ENCODE assay signal across 8 cellular contexts in the genomic region with DNA sequence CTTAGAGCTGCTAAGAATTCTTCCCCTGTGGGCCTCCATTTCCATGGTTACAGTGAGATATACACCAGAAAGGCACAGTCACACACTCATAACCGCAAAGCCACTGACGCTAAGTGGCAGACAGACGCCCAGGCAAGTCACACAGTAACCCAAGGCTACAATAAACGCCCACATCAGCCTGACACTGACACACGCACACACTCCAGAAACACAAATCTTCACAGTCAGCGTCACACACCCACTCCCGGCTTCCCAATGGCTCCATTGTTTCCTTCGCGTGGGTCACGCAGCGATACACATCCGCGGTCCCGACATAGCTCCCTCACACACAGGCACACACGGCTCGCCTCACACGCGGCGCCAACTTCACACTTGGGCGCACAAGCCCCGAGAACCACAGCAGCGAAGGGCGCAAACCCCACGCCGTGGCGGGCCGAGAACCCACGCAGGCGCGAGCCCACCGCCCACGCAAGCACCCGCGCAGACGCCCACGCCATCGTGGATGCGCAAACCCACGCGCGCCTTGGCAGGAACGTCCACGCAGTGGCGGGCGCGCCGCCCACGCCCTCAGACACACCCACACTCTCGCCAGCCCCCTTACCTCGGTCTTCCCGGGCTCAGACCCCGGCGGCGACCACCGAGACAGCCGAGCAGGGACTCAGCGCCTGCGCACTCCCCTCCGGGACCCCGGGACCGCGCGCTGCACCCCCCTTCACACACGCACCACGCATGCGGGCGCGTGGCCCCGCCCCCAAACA. TPM values are rescaled to one million over a fixed set of nuclear protein-coding genes. Genes with fewer than 3 reads are reported as not detected.
A peak's percentile ranks its signal among the peaks of the same experiment; 100 is the strongest.
DNase-seq lines count a peak whose midpoint lies in the region; ATAC-seq and TF ChIP-seq lines count a peak whose summit lies in the region.

A gene (minus strand): TSS at position 675 of the 758 bp plus-strand sequence. CDS start 14,975 bp downstream, outside the sequence.

- peak within 1 kb of the TSS; percentile 90 for H3K4me3 Mint-ChIP-seq in activated naive CD8-positive, alpha-beta T cell treated with anti-CD3 and anti-CD28 coated beads, Interleukin-2, amount 50 U/mL, for 24 hours

- H3K27ac Mint-ChIP-seq in activated naive CD8-positive, alpha-beta T cell treated with anti-CD3 and anti-CD28 coated beads, Interleukin-2, amount 50 U/mL, for 24 hours: peak within 1 kb of the TSS; percentile 90

- peaks cover 54% of the 10 kb centered on the region for H3K36me3 Mint-ChIP-seq in activated naive CD8-positive, alpha-beta T cell treated with anti-CD3 and anti-CD28 coated beads, Interleukin-2, amount 50 U/mL, for 24 hours (ENCODE audit: low read depth)

- H3K27me3 ChIP-seq in right atrium auricular region (no peaks in the 10 kb centered on the region), sigmoid colon (no peaks in the 10 kb centered on the region)

- peaks cover 18% of the 10 kb centered on the region for H3K27me3 Mint-ChIP-seq in activated naive CD8-positive, alpha-beta T cell treated with anti-CD3 and anti-CD28 coated beads, Interleukin-2, amount 50 U/mL, for 24 hours

- DNase-seq in AG08396 (ENCODE audit: low spot score) (peak; percentile 93), KG1 (lab: John Stamatoyannopoulos, UW) (peak; percentile 61), right atrium auricular region (ENCODE audit: low spot score) (no peak), sigmoid colon (no peak), NAMALWA (ENCODE audit: low spot score) (no peak), NCI-H1436 (lab: John Stamatoyannopoulos, UW) (no peak), NCI-H345 (lab: John Stamatoyannopoulos, UW) (no peak)
- peak; percentile 15 for DNase-seq in activated naive CD8-positive, alpha-beta T cell treated with anti-CD3 and anti-CD28 coated beads, Interleukin-2, amount 50 U/mL, for 24 hours

- H3K9me3 Mint-ChIP-seq in activated naive CD8-positive, alpha-beta T cell treated with anti-CD3 and anti-CD28 coated beads, Interleukin-2, amount 50 U/mL, for 24 hours: peaks cover 61% of the 10 kb centered on the region

- H3K4me1 Mint-ChIP-seq in activated naive CD8-positive, alpha-beta T cell treated with anti-CD3 and anti-CD28 coated beads, Interleukin-2, amount 50 U/mL, for 24 hours: peaks cover 20% of the 10 kb centered on the region

- intact Hi-C loops in sigmoid colon (cut with DNase I): loop anchor here (1.0 to 5.0 kb wide), 4 partner anchors 30 to 120 kb away; a partner anchor contains a TSS

- peaks cover 4% of the 10 kb centered on the region for H3K36me3 ChIP-seq in right atrium auricular region
- peaks cover 0 to 13% (median 2%) of the 10 kb centered on the region in 4 donors for H3K36me3 ChIP-seq in sigmoid colon

- WGBS in sigmoid colon, 2 donors: 3 to 22% methylated on average over 69 of the region's 69 CpGs

- no peak for TF ChIP-seq CTCF in right atrium auricular region (IDR thresholded peaks at IDR 0.05)
- no peak for TF ChIP-seq CTCF in sigmoid colon (IDR thresholded peaks at IDR 0.05)

- H3K27ac ChIP-seq in right atrium auricular region: peak within 1 kb of the TSS; percentile 91
- H3K27ac ChIP-seq in sigmoid colon: peak within 1 kb of the TSS; percentile 82 to 90 (median 86)

- peak; percentile 22 for ATAC-seq in activated naive CD8-positive, alpha-beta T cell treated with anti-CD3 and anti-CD28 coated beads, Interleukin-2, amount 50 U/mL, for 24 hours

- H3K4me1 ChIP-seq in right atrium auricular region: peaks cover 0 to 21% of the 10 kb centered on the region in 2 donors
- peaks cover 0 to 26% (median 22%) of the 10 kb centered on the region in 4 donors for H3K4me1 ChIP-seq in sigmoid colon

- H3K9me3 ChIP-seq in right atrium auricular region (peaks cover 0 to 2% of the 10 kb centered on the region in 2 donors), sigmoid colon (peaks cover 0 to 40% (median 2%) of the 10 kb centered on the region in 4 donors)

- H3K4me3 ChIP-seq in right atrium auricular region: peak within 1 kb of the TSS; percentile 69 to 70
- peak within 1 kb of the TSS; percentile 56 to 85 (median 64) for H3K4me3 ChIP-seq in sigmoid colon

- TF ChIP-seq POLR2A in sigmoid colon (IDR thresholded peaks at IDR 0.05): no peak

- TF ChIP-seq EP300 in sigmoid colon (IDR thresholded peaks at IDR 0.05): no peak

RNA-seq across cellular contexts. Expression of the gene that starts here (rescaled TPM):
- 1 to 10 TPM; 3.5 to 5.3 TPM for total RNA-seq in right atrium auricular region
- 1 to 10 TPM; 2.9 to 6.9 (median 6.4) TPM for total RNA-seq in sigmoid colon
- polyA plus RNA-seq in sigmoid colon: 1 to 10 TPM in 1 of 3 donors, not detected in 2; 1.8 TPM

Comparison
In these comparisons a context has a peak if more than half of its experiments do, and no peak if none do; other contexts are left out.
1. DNase-seq: peak in AG08396 (single experiment), KG1 (single experiment) and activated naive CD8-positive, alpha-beta T cell treated with anti-CD3 and anti-CD28 coated beads, Interleukin-2, amount 50 U/mL, for 24 hours (single experiment); none in right atrium auricular region (single experiment), sigmoid colon (single experiment), NAMALWA (single experiment), NCI-H1436 (single experiment) and NCI-H345 (single experiment).